ENCODE assay signal across 18 cellular contexts in the genomic region with DNA sequence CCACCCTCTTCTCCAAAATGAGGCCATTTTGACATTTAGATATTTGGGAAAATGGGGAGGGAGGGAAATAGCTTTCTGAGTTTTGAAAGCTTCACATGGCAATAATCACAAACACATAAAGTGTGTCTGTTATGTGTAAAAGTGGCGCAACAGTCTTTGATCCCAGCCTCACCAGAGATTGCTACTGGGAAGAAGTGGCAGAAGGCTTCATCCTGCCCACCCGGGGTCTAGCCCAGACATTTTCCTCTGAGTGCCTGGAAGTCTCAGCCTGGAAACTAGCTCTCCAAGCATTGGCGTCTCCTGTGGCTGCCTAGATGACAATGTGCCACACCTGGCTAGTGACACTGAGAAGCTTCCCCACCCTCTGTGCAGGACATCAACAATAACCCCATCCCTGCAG. TPM values are rescaled to one million over a fixed set of nuclear protein-coding genes. Genes with fewer than 3 reads are reported as not detected.
DNase-seq lines count a peak whose midpoint lies in the region; ATAC-seq and TF ChIP-seq lines count a peak whose summit lies in the region.
"Had no signal": no experiment of that assay in that cellular context is flagged by ENCODE, and none has a peak within 500 bp of the region (broad histone marks: within the 10 kb centered on the region; RNA-seq: fewer than 3 reads in every experiment).

No MANE protein-coding gene starts in this region.

- no peaks in the 10 kb centered on the region for H3K27me3 Mint-ChIP-seq in activated CD4-positive, alpha-beta T cell treated with anti-CD3 and anti-CD28 coated beads, Interleukin-2, amount 10 ng/mL, durations not matched to agents 24 days and 14 days
- peaks cover 12% of the 10 kb centered on the region; the same call in 1 of the 2 replicates for H3K27me3 Mint-ChIP-seq in HFFc6 (ENCODE audit: insufficient read depth)
- peaks cover 17% of the 10 kb centered on the region for H3K27me3 Mint-ChIP-seq in brain
- H3K27me3 Mint-ChIP-seq in neural progenitor cell (ENCODE audit: insufficient read depth, low read depth), result peaks cover 20% of the 10 kb centered on the region
- peaks cover 10% of the 10 kb centered on the region for H3K27me3 Mint-ChIP-seq in endothelial cell (ENCODE audit: unreplicated experiment)

- no peak for TF ChIP-seq CTCF in HFFc6 (IDR thresholded peaks at IDR 0.05)
- no peak for TF ChIP-seq CTCF in brain (conservative IDR thresholded peaks at IDR 0.05)
- no peak for TF ChIP-seq CTCF in neural progenitor cell (IDR thresholded peaks at IDR 0.05)
- no peak for TF ChIP-seq CTCF in endothelial cell (IDR thresholded peaks at IDR 0.05; ENCODE audit: unreplicated experiment)

- intact Hi-C loops in activated CD4-positive, alpha-beta T cell treated with anti-CD3 and anti-CD28 coated beads, Interleukin-2, amount 10 ng/mL, durations not matched to agents 24 days and 14 days (cut with micrococcal nuclease), result loop anchor here (5.0 kb wide), 1 partner anchor 1093 kb away; no protein-coding TSS in a partner anchor
- intact Hi-C loops in posterior vena cava (cut with DNase I), result no loop called here

- H3K4me1 Mint-ChIP-seq in activated CD4-positive, alpha-beta T cell treated with anti-CD3 and anti-CD28 coated beads, Interleukin-2, amount 10 ng/mL, durations not matched to agents 24 days and 14 days, result peaks cover 59% of the 10 kb centered on the region
- H3K4me1 Mint-ChIP-seq in HFFc6 (ENCODE audit: low read depth), result peaks cover 46% of the 10 kb centered on the region
- H3K4me1 Mint-ChIP-seq in brain, result peaks cover 44% of the 10 kb centered on the region
- H3K4me1 Mint-ChIP-seq in neural progenitor cell, result peaks cover 27% of the 10 kb centered on the region
- H3K4me1 Mint-ChIP-seq in endothelial cell (ENCODE audit: unreplicated experiment), result peaks cover 46% of the 10 kb centered on the region

- no peaks in the 10 kb centered on the region for H3K9me3 ChIP-seq in neural progenitor cell (ENCODE audit: low read depth)
- H3K9me3 ChIP-seq: colonic mucosa, heart left ventricle, psoas muscle had no signal

- ATAC-seq in HG03565 (IDR thresholded peaks at IDR 0.05; ENCODE audit: unreplicated experiment), result no peak
- ATAC-seq: K562, psoas muscle had no signal

- peaks cover 71% of the 10 kb centered on the region for H3K27me3 ChIP-seq in neural progenitor cell

- H2AFZ ChIP-seq in neural progenitor cell (replicated peaks), result no peak overlapping the region

- H3F3A ChIP-seq in neural progenitor cell (ENCODE audit: low read depth), result peaks cover 36% of the 10 kb centered on the region

- H3K4me3 Mint-ChIP-seq in activated CD4-positive, alpha-beta T cell treated with anti-CD3 and anti-CD28 coated beads, Interleukin-2, amount 10 ng/mL, durations not matched to agents 24 days and 14 days, result peak overlapping the region; percentile 5
- H3K4me3 Mint-ChIP-seq in HFFc6 (peak overlapping the region; percentile 20; the same call in 1 of the 2 replicates), brain (peak overlapping the region; percentile 92 to 95 (median 93)), neural progenitor cell (peak overlapping the region; percentile 91), endothelial cell (ENCODE audit: unreplicated experiment) (no peak overlapping the region)

- H3K27ac Mint-ChIP-seq in activated CD4-positive, alpha-beta T cell treated with anti-CD3 and anti-CD28 coated beads, Interleukin-2, amount 10 ng/mL, durations not matched to agents 24 days and 14 days, result no peak overlapping the region
- H3K27ac Mint-ChIP-seq in HFFc6 (no peak overlapping the region), brain (peak overlapping the region; percentile 64 to 99 (median 94)), neural progenitor cell (no peak overlapping the region), endothelial cell (ENCODE audit: unreplicated experiment) (no peak overlapping the region)

- H3K4me2 ChIP-seq in neural progenitor cell, result no peak overlapping the region

- peaks cover 19% of the 10 kb centered on the region for H3K36me3 Mint-ChIP-seq in activated CD4-positive, alpha-beta T cell treated with anti-CD3 and anti-CD28 coated beads, Interleukin-2, amount 10 ng/mL, durations not matched to agents 24 days and 14 days (ENCODE audit: low read depth)
- peaks cover 3% of the 10 kb centered on the region; the same call in 1 of the 2 replicates for H3K36me3 Mint-ChIP-seq in HFFc6 (ENCODE audit: low read depth)
- H3K36me3 Mint-ChIP-seq in brain, result peaks cover 11% of the 10 kb centered on the region
- H3K36me3 Mint-ChIP-seq in neural progenitor cell, result peaks cover 2% of the 10 kb centered on the region
- H3K36me3 Mint-ChIP-seq in endothelial cell (ENCODE audit: low read depth, unreplicated experiment), result peaks cover 9% of the 10 kb centered on the region

- no peak overlapping the region for H3K27ac ChIP-seq in neural progenitor cell
- H3K27ac ChIP-seq: psoas muscle had no signal

- no peaks in the 10 kb centered on the region for H3K36me3 ChIP-seq in neural progenitor cell
- H3K36me3 ChIP-seq: colonic mucosa had no signal

- no peak overlapping the region for H3K9ac ChIP-seq in neural progenitor cell

- H3K4me3 ChIP-seq in neural progenitor cell, result no peak overlapping the region
- H3K4me3 ChIP-seq: psoas muscle had no signal

- H3K79me2 ChIP-seq in neural progenitor cell (ENCODE audit: low read depth), result no peaks in the 10 kb centered on the region

- peaks cover 3% of the 10 kb centered on the region for H4K20me1 ChIP-seq in neural progenitor cell (ENCODE audit: low read depth)

- no peaks in the 10 kb centered on the region for H3K9me3 Mint-ChIP-seq in activated CD4-positive, alpha-beta T cell treated with anti-CD3 and anti-CD28 coated beads, Interleukin-2, amount 10 ng/mL, durations not matched to agents 24 days and 14 days
- no peaks in the 10 kb centered on the region for H3K9me3 Mint-ChIP-seq in HFFc6
- no peaks in the 10 kb centered on the region for H3K9me3 Mint-ChIP-seq in brain
- H3K9me3 Mint-ChIP-seq in neural progenitor cell, result no peaks in the 10 kb centered on the region
- H3K9me3 Mint-ChIP-seq in endothelial cell (ENCODE audit: unreplicated experiment), result no peaks in the 10 kb centered on the region

- peaks cover 37% of the 10 kb centered on the region for H3K4me1 ChIP-seq in neural progenitor cell
- H3K4me1 ChIP-seq: colonic mucosa had no signal

- DNase-seq in activated CD4-positive, alpha-beta T cell treated with anti-CD3 and anti-CD28 coated beads, Interleukin-2, amount 10 ng/mL, durations not matched to agents 24 days and 14 days, result no peak
- DNase-seq in activated CD4-positive, alpha-beta T cell treated with anti-CD3 and anti-CD28 coated beads for 48 hours, result no peak
- DNase-seq in HFFc6 (no peak), neural progenitor cell (ENCODE audit: low spot score) (no peak), posterior vena cava (ENCODE audit: low spot score) (no peak), endothelial cell (ENCODE audit: low spot score) (no peak)
- DNase-seq: amniotic stem cell; colonic mucosa; COR-L47; HCEC 1CT; heart left ventricle; NCI-H1105 treated with DMSO at 0.1 percent for 48 hours; NK-92 treated with Interleukin-12 subunit alpha and Interleukin-12 subunit beta, amount 100 ng/mL, for 24 hours; psoas muscle had no signal

RNA-seq across cellular contexts. Expression of a gene that starts 1.7 kb away (rescaled TPM):
- 176 and 184 TPM in 2 replicates for total RNA-seq in activated CD4-positive, alpha-beta T cell treated with anti-CD3 and anti-CD28 coated beads, Interleukin-2, amount 10 ng/mL, durations not matched to agents 24 days and 14 days
- 10 to 100 TPM; 24.4 to 99.2 (median 92.8) TPM for total RNA-seq in HFFc6 (2021; fragmentation: NEBNext Ultra II Directional; extraction: Animal tissue kit (Norgen Biotek cat#: 25700))
- polyA plus RNA-seq in brain (ENCODE audit: insufficient read depth, low read depth, low replicate concordance), result 28.5 TPM
- total RNA-seq in neural progenitor cell (ENCODE audit: low replicate concordance), result 4.2 and 11.0 TPM in 2 replicates
- total RNA-seq in posterior vena cava, result 100 to 1,000 TPM; 104 to 280 TPM
- total RNA-seq in endothelial cell (ENCODE audit: unreplicated experiment), result 137 TPM
- total RNA-seq: G401 had no signal

Comparison
In these comparisons a context has a peak if more than half of its experiments do, and no peak if none do; other contexts are left out.
1. H3K27ac Mint-ChIP-seq: peak in brain (5 of 5); none in activated CD4-positive, alpha-beta T cell treated with anti-CD3 and anti-CD28 coated beads, Interleukin-2, amount 10 ng/mL, durations not matched to agents 24 days and 14 days (single experiment), HFFc6 (single experiment), neural progenitor cell (single experiment) and endothelial cell (single experiment).